ENCODE assay signal across 2 cellular contexts in genomic region chr1:230475856-230476621, GRCh38. TPM values are rescaled to one million over a fixed set of nuclear protein-coding genes. Genes with fewer than 3 reads are reported as not detected.
"Had no signal": no experiment of that assay in that cellular context is flagged by ENCODE, and none has a peak within 500 bp of the region (broad histone marks: within the 10 kb centered on the region; RNA-seq: fewer than 3 reads in every experiment).

No MANE protein-coding gene starts in this region.

RNA-seq across cellular contexts. Expression of gene PGBD5, which starts 49.9 kb away (rescaled TPM):
- total RNA-seq: activated B cell treated with CpG ODN at 0.5 μM for 24 hours; naive thymus-derived CD8-positive, alpha-beta T cell had no signal
